ENCODE assay signal across 1 cellular context in the genomic region with DNA sequence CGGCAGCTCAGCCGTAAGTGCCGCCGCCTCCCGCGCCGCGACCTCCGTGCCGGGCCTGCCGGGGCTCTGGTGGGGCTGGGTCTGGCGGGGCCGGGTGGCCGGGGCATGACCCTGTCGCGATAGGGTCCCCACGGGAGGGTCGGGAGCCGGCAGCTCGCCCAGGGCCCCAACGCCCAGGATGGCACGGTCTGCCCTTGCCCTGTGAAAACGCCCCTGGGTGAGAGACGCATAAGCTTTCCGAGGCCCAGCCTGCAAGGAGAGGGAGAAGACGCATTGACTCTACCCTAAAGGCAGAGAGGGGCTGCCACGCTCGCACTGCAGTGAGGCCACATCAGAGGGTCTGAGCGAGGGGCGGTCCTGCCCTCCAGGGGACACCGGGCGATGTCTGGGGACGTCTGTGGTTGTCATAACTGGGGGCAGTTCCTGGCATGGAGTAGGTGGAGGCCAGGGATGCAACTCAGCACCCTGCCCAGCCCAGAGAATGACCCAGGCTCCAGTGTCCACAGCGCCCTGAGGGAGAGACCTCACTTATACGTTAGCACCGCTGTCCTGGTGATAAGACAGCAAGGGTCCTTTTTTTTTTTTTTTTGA.
TF ChIP-seq lines count a peak whose summit lies in the region.

No MANE protein-coding gene starts in this region.

TF ChIP-seq in HepG2, 621 proteins besides CTCF, POLR2A, EP300 and RAD21 (continues in another document):
- no peak for TF ChIP-seq ZSCAN29 (CRISPR knock-in tag; conservative IDR thresholded peaks at IDR 0.05)
- TF ChIP-seq ZNF709 (CRISPR knock-in tag; IDR thresholded peaks at IDR 0.05): 0 out of 2 replicates have a peak, but pooled peaks have one; percentile 20
- peak; percentile 78 for TF ChIP-seq ZFX (CRISPR knock-in tag; IDR thresholded peaks at IDR 0.05; ENCODE audit: low read depth)
- TF ChIP-seq MATR3 (CRISPR knock-in tag; IDR thresholded peaks at IDR 0.05): no peak
- TF ChIP-seq, protein P1, sequence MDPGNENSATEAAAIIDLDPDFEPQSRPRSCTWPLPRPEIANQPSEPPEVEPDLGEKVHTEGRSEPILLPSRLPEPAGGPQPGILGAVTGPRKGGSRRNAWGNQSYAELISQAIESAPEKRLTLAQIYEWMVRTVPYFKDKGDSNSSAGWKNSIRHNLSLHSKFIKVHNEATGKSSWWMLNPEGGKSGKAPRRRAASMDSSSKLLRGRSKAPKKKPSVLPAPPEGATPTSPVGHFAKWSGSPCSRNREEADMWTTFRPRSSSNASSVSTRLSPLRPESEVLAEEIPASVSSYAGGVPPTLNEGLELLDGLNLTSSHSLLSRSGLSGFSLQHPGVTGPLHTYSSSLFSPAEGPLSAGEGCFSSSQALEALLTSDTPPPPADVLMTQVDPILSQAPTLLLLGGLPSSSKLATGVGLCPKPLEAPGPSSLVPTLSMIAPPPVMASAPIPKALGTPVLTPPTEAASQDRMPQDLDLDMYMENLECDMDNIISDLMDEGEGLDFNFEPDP (CRISPR knock-in tag; conservative IDR thresholded peaks at IDR 0.05): 0 out of 2 replicates have a peak, but pooled peaks have one; percentile 69
- TF ChIP-seq, protein P2, sequence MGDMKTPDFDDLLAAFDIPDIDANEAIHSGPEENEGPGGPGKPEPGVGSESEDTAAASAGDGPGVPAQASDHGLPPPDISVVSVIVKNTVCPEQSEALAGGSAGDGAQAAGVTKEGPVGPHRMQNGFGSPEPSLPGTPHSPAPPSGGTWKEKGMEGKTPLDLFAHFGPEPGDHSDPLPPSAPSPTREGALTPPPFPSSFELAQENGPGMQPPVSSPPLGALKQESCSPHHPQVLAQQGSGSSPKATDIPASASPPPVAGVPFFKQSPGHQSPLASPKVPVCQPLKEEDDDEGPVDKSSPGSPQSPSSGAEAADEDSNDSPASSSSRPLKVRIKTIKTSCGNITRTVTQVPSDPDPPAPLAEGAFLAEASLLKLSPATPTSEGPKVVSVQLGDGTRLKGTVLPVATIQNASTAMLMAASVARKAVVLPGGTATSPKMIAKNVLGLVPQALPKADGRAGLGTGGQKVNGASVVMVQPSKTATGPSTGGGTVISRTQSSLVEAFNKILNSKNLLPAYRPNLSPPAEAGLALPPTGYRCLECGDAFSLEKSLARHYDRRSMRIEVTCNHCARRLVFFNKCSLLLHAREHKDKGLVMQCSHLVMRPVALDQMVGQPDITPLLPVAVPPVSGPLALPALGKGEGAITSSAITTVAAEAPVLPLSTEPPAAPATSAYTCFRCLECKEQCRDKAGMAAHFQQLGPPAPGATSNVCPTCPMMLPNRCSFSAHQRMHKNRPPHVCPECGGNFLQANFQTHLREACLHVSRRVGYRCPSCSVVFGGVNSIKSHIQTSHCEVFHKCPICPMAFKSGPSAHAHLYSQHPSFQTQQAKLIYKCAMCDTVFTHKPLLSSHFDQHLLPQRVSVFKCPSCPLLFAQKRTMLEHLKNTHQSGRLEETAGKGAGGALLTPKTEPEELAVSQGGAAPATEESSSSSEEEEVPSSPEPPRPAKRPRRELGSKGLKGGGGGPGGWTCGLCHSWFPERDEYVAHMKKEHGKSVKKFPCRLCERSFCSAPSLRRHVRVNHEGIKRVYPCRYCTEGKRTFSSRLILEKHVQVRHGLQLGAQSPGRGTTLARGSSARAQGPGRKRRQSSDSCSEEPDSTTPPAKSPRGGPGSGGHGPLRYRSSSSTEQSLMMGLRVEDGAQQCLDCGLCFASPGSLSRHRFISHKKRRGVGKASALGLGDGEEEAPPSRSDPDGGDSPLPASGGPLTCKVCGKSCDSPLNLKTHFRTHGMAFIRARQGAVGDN (CRISPR knock-in tag; IDR thresholded peaks at IDR 0.05): peak; percentile 42; the same call in 1 of the 2 replicates
- peak; percentile 11; the same call in 1 of the 2 replicates for TF ChIP-seq TMF1 (CRISPR knock-in tag; IDR thresholded peaks at IDR 0.05; ENCODE audit: low read depth)
- TF ChIP-seq, protein P3, sequence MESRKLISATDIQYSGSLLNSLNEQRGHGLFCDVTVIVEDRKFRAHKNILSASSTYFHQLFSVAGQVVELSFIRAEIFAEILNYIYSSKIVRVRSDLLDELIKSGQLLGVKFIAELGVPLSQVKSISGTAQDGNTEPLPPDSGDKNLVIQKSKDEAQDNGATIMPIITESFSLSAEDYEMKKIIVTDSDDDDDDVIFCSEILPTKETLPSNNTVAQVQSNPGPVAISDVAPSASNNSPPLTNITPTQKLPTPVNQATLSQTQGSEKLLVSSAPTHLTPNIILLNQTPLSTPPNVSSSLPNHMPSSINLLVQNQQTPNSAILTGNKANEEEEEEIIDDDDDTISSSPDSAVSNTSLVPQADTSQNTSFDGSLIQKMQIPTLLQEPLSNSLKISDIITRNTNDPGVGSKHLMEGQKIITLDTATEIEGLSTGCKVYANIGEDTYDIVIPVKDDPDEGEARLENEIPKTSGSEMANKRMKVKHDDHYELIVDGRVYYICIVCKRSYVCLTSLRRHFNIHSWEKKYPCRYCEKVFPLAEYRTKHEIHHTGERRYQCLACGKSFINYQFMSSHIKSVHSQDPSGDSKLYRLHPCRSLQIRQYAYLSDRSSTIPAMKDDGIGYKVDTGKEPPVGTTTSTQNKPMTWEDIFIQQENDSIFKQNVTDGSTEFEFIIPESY (CRISPR knock-in tag; IDR thresholded peaks at IDR 0.05): peak; percentile 33; the same call in 1 of the 2 replicates
- TF ChIP-seq YEATS4 (CRISPR knock-in tag; IDR thresholded peaks at IDR 0.05; ENCODE audit: borderline replicate concordance): 0 out of 2 replicates have a peak, but pooled peaks have one; percentile 4
- TF ChIP-seq, protein P4, sequence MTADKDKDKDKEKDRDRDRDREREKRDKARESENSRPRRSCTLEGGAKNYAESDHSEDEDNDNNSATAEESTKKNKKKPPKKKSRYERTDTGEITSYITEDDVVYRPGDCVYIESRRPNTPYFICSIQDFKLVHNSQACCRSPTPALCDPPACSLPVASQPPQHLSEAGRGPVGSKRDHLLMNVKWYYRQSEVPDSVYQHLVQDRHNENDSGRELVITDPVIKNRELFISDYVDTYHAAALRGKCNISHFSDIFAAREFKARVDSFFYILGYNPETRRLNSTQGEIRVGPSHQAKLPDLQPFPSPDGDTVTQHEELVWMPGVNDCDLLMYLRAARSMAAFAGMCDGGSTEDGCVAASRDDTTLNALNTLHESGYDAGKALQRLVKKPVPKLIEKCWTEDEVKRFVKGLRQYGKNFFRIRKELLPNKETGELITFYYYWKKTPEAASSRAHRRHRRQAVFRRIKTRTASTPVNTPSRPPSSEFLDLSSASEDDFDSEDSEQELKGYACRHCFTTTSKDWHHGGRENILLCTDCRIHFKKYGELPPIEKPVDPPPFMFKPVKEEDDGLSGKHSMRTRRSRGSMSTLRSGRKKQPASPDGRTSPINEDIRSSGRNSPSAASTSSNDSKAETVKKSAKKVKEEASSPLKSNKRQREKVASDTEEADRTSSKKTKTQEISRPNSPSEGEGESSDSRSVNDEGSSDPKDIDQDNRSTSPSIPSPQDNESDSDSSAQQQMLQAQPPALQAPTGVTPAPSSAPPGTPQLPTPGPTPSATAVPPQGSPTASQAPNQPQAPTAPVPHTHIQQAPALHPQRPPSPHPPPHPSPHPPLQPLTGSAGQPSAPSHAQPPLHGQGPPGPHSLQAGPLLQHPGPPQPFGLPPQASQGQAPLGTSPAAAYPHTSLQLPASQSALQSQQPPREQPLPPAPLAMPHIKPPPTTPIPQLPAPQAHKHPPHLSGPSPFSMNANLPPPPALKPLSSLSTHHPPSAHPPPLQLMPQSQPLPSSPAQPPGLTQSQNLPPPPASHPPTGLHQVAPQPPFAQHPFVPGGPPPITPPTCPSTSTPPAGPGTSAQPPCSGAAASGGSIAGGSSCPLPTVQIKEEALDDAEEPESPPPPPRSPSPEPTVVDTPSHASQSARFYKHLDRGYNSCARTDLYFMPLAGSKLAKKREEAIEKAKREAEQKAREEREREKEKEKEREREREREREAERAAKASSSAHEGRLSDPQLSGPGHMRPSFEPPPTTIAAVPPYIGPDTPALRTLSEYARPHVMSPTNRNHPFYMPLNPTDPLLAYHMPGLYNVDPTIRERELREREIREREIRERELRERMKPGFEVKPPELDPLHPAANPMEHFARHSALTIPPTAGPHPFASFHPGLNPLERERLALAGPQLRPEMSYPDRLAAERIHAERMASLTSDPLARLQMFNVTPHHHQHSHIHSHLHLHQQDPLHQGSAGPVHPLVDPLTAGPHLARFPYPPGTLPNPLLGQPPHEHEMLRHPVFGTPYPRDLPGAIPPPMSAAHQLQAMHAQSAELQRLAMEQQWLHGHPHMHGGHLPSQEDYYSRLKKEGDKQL (CRISPR knock-in tag; IDR thresholded peaks at IDR 0.05; ENCODE audit: low read depth): no peak
- TF ChIP-seq, protein P5, sequence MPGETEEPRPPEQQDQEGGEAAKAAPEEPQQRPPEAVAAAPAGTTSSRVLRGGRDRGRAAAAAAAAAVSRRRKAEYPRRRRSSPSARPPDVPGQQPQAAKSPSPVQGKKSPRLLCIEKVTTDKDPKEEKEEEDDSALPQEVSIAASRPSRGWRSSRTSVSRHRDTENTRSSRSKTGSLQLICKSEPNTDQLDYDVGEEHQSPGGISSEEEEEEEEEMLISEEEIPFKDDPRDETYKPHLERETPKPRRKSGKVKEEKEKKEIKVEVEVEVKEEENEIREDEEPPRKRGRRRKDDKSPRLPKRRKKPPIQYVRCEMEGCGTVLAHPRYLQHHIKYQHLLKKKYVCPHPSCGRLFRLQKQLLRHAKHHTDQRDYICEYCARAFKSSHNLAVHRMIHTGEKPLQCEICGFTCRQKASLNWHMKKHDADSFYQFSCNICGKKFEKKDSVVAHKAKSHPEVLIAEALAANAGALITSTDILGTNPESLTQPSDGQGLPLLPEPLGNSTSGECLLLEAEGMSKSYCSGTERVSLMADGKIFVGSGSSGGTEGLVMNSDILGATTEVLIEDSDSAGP (CRISPR knock-in tag; IDR thresholded peaks at IDR 0.05; ENCODE audit: borderline replicate concordance): peak; percentile 25; the same call in 1 of the 2 replicates
- TF ChIP-seq AGO2 (optimal IDR thresholded peaks at IDR 0.05; ENCODE audit: low read depth, low read length): peak; percentile 45
- 0 out of 2 replicates have a peak, but pooled peaks have one; percentile 34 for TF ChIP-seq ZBTB38 (CRISPR knock-in tag; IDR thresholded peaks at IDR 0.05)
- TF ChIP-seq MEIS2 (CRISPR knock-in tag; IDR thresholded peaks at IDR 0.05): no peak
- TF ChIP-seq, protein P6, sequence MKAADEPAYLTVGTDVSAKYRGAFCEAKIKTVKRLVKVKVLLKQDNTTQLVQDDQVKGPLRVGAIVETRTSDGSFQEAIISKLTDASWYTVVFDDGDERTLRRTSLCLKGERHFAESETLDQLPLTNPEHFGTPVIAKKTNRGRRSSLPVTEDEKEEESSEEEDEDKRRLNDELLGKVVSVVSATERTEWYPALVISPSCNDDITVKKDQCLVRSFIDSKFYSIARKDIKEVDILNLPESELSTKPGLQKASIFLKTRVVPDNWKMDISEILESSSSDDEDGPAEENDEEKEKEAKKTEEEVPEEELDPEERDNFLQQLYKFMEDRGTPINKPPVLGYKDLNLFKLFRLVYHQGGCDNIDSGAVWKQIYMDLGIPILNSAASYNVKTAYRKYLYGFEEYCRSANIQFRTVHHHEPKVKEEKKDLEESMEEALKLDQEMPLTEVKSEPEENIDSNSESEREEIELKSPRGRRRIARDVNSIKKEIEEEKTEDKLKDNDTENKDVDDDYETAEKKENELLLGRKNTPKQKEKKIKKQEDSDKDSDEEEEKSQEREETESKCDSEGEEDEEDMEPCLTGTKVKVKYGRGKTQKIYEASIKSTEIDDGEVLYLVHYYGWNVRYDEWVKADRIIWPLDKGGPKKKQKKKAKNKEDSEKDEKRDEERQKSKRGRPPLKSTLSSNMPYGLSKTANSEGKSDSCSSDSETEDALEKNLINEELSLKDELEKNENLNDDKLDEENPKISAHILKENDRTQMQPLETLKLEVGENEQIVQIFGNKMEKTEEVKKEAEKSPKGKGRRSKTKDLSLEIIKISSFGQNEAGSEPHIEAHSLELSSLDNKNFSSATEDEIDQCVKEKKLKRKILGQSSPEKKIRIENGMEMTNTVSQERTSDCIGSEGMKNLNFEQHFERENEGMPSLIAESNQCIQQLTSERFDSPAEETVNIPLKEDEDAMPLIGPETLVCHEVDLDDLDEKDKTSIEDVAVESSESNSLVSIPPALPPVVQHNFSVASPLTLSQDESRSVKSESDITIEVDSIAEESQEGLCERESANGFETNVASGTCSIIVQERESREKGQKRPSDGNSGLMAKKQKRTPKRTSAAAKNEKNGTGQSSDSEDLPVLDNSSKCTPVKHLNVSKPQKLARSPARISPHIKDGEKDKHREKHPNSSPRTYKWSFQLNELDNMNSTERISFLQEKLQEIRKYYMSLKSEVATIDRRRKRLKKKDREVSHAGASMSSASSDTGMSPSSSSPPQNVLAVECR (CRISPR knock-in tag; IDR thresholded peaks at IDR 0.05; ENCODE audit: borderline replicate concordance): 0 out of 2 replicates have a peak, but pooled peaks have one; percentile 10
- 0 out of 2 replicates have a peak, but pooled peaks have one; percentile 11 for TF ChIP-seq ZNF607 (CRISPR knock-in tag; IDR thresholded peaks at IDR 0.05; ENCODE audit: borderline replicate concordance)
- TF ChIP-seq ZNF83 (CRISPR knock-in tag; IDR thresholded peaks at IDR 0.05; ENCODE audit: borderline replicate concordance): 0 out of 2 replicates have a peak, but pooled peaks have one; percentile 38
- peak; percentile 24 for TF ChIP-seq ZFY (CRISPR knock-in tag; IDR thresholded peaks at IDR 0.05)
- TF ChIP-seq ZSCAN25 (CRISPR knock-in tag; IDR thresholded peaks at IDR 0.05): 0 out of 2 replicates have a peak, but pooled peaks have one; percentile 36
- 0 out of 2 replicates have a peak, but pooled peaks have one; percentile 19 for TF ChIP-seq ZNF451 (CRISPR knock-in tag; IDR thresholded peaks at IDR 0.05)
- peak; percentile 32 for TF ChIP-seq ASH2L (IDR thresholded peaks at IDR 0.05; ENCODE audit: insufficient read length, low read depth, low read length)
- 0 out of 2 replicates have a peak, but pooled peaks have one; percentile 65 for TF ChIP-seq HNRNPL (IDR thresholded peaks at IDR 0.05; ENCODE audit: low read depth, low read length)
- no peak for TF ChIP-seq KAT7 (CRISPR knock-in tag; IDR thresholded peaks at IDR 0.05; ENCODE audit: borderline replicate concordance)
- no peak for TF ChIP-seq ZNF441 (CRISPR knock-in tag; IDR thresholded peaks at IDR 0.05; ENCODE audit: borderline replicate concordance)
- TF ChIP-seq ZBTB7A (CRISPR knock-in tag; IDR thresholded peaks at IDR 0.05): peak; percentile 47; the same call in 1 of the 2 replicates
- TF ChIP-seq ZNF777 (CRISPR knock-in tag; IDR thresholded peaks at IDR 0.05): peak; percentile 18; the same call in 1 of the 2 replicates
- TF ChIP-seq, protein P7, sequence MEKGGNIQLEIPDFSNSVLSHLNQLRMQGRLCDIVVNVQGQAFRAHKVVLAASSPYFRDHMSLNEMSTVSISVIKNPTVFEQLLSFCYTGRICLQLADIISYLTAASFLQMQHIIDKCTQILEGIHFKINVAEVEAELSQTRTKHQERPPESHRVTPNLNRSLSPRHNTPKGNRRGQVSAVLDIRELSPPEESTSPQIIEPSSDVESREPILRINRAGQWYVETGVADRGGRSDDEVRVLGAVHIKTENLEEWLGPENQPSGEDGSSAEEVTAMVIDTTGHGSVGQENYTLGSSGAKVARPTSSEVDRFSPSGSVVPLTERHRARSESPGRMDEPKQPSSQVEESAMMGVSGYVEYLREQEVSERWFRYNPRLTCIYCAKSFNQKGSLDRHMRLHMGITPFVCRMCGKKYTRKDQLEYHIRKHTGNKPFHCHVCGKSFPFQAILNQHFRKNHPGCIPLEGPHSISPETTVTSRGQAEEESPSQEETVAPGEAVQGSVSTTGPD (CRISPR knock-in tag; IDR thresholded peaks at IDR 0.05): no peak
